In genomic region chr17:80991645-80992076, GRCh38 we compare ENCODE assay signal across 8 cellular contexts. TPM values are rescaled to one million over a fixed set of nuclear protein-coding genes. Genes with fewer than 3 reads are reported as not detected.
DNase-seq lines count a peak whose midpoint lies in the region; ATAC-seq and TF ChIP-seq lines count a peak whose summit lies in the region.

TSS of gene CHMP6 (plus strand) at chr17:80991841. CDS start at chr17:80991919, 78 bp downstream.

- H3K27ac ChIP-seq in lung (ENCODE audit: low read depth in 1 of 2, low read length in 1 of 2) = peak within 1 kb of the TSS in 1 of 2 donors; percentile 30

- peak; percentile 59 for ATAC-seq in lung (ENCODE audit: insufficient read depth, low FRiP score)
- no peak for ATAC-seq in GM18873 (IDR thresholded peaks at IDR 0.05; ENCODE audit: low FRiP score, unreplicated experiment)

- H3K27me3 ChIP-seq in H7 (ENCODE audit: control insufficient read depth, insufficient read depth, low read length) (peaks cover 2% of the 10 kb centered on the region; the same call in 1 of the 2 replicates), lung (ENCODE audit: control insufficient read depth, insufficient read depth) (no peaks in the 10 kb centered on the region)

- peaks cover 0 to 13% of the 10 kb centered on the region in 2 donors for H3K4me1 ChIP-seq in lung (ENCODE audit: control insufficient read depth in 2 of 2, insufficient read depth in 2 of 2, low read length in 2 of 2)

- H3K9me3 ChIP-seq in lung (ENCODE audit: control insufficient read depth in 2 of 2, insufficient read depth in 1 of 2, low read length in 1 of 2) = no peaks in the 10 kb centered on the region

- peak within 1 kb of the TSS; percentile 58 for H3K4me3 ChIP-seq in H7 (ENCODE audit: insufficient read depth, low read depth, low read length)
- peak within 1 kb of the TSS; percentile 84 for H3K4me3 ChIP-seq in lung

- WGBS in lung, 2 donors = 1% methylated on average over 61 to 66 of the region's 66 CpGs

- peak; percentile 94 for DNase-seq in DMS 273 (lab: John Stamatoyannopoulos, UW; ENCODE audit: unreplicated experiment)
- peak; percentile 98 for DNase-seq in H7
- DNase-seq in NCI-H446 treated with DMSO at 0.1 percent for 48 hours (lab: John Stamatoyannopoulos, UW) = peak; percentile 25
- DNase-seq in activated CD8-positive, alpha-beta memory T cell treated with anti-CD3 and anti-CD28 coated beads for 24 hours = peak; percentile 91
- DNase-seq in effector CD8-positive, alpha-beta T cell (lab: John Stamatoyannopoulos, UW) = peak; percentile 50
- DNase-seq in lung (ENCODE audit: low spot score) = peak; percentile 71
- peak in 2 of 3 donors; percentile 49 to 63 for DNase-seq in stimulated activated CD4-positive, alpha-beta T cell treated with anti-CD3 and anti-CD28 coated beads, TNF-alpha, amount 100 ng/mL, for 1 hour (ENCODE audit: low read depth in 3 of 3, low spot score in 1 of 3)

- TF ChIP-seq CTCF in lung (IDR thresholded peaks at IDR 0.05; ENCODE audit: control extremely low read depth, extremely low read depth) = peak; percentile 5

- H3K36me3 ChIP-seq in H7 (replicated peaks; ENCODE audit: control insufficient read depth, insufficient read depth, low read length) (peaks cover 2% of the 10 kb centered on the region), lung (ENCODE audit: control insufficient read depth in 2 of 2, insufficient read depth in 2 of 2, low read length in 2 of 2) (peaks cover 4 to 16% of the 10 kb centered on the region in 2 donors)

RNA-seq across cellular contexts. Expression of gene CHMP6, which starts in this region (rescaled TPM):
- total RNA-seq in H7 (2014; rRNA removed; shearing (Covaris generic)) = 13.0 and 15.0 TPM in 2 replicates
- 10 to 100 TPM; 18.2 to 36.3 TPM for total RNA-seq in lung
- polyA plus RNA-seq in lung = 10 to 100 TPM; 31.5 to 32.9 TPM

Comparison
In these comparisons a context has a peak if more than half of its experiments do, and no peak if none do; other contexts are left out.
1. DNase-seq: peak in every context shown above with its lines; median percentile 98 in H7; 94 in DMS 273; 91 in activated CD8-positive, alpha-beta memory T cell treated with anti-CD3 and anti-CD28 coated beads for 24 hours; 71 in lung; 56 in stimulated activated CD4-positive, alpha-beta T cell treated with anti-CD3 and anti-CD28 coated beads, TNF-alpha, amount 100 ng/mL, for 1 hour; 50 in effector CD8-positive, alpha-beta T cell; 25 in NCI-H446 treated with DMSO at 0.1 percent for 48 hours.